Comparison of ENCODE assay signal across 11 cellular contexts in genomic region chr2:120758181-120759048, GRCh38. TPM values are rescaled to one million over a fixed set of nuclear protein-coding genes. Genes with fewer than 3 reads are reported as not detected.
DNase-seq lines count a peak whose midpoint lies in the region; ATAC-seq and TF ChIP-seq lines count a peak whose summit lies in the region.
"Had no signal": no experiment of that assay in that cellular context is flagged by ENCODE, and none has a peak within 500 bp of the region (broad histone marks: within the 10 kb centered on the region; RNA-seq: fewer than 3 reads in every experiment).

No MANE protein-coding gene starts in this region.

- DNase-seq in AG10803 (ENCODE audit: low read depth) (peak; percentile 86), astrocyte of the spinal cord (ENCODE audit: low read depth, low spot score) (peak; percentile 66), right cardiac atrium (peak; percentile 81 to 90 (median 89)), posterior cingulate gyrus (peak in 9 of 10 donors; percentile 28 to 93 (median 60)), NCI-H524 treated with DMSO at 0.1 percent for 48 hours (lab: John Stamatoyannopoulos, UW) (no peak), NK-92 (lab: John Stamatoyannopoulos, UW; ENCODE audit: unreplicated experiment) (no peak)
- DNase-seq: NCI-H510A treated with DMSO at 0.1 percent for 48 hours had no signal

- intact Hi-C loops in right cardiac atrium (cut with DNase I), result no loop called here
- intact Hi-C loops in posterior cingulate gyrus (cut with DNase I), result no loop called here

- H3K27ac ChIP-seq in right cardiac atrium (ENCODE audit: low read length), result peak overlapping the region; percentile 46

- TF ChIP-seq CTCF in AG10803 (conservative IDR thresholded peaks at IDR 0.05; ENCODE audit: low read length) (no peak), astrocyte of the spinal cord (IDR thresholded peaks at IDR 0.05; ENCODE audit: low read depth, low read length) (no peak)

- H3K4me3 ChIP-seq in AG10803 (ENCODE audit: low read length) (peak overlapping the region; percentile 20), astrocyte of the spinal cord (ENCODE audit: low read depth, low read length) (no peak overlapping the region), right cardiac atrium (ENCODE audit: low read length) (no peak overlapping the region)

- in situ Hi-C loops in astrocyte of the spinal cord (cut with HindIII; ENCODE audit: low sequenced_read_pairs), result no loop called here

- no peaks in the 10 kb centered on the region for H3K9me3 ChIP-seq in right cardiac atrium (ENCODE audit: control insufficient read depth, low read length)

- ATAC-seq in right cardiac atrium (peak; percentile 94 to 95), HG02642 (IDR thresholded peaks at IDR 0.05; ENCODE audit: poor library complexity, unreplicated experiment) (no peak), GM19452 (IDR thresholded peaks at IDR 0.05; ENCODE audit: unreplicated experiment) (no peak)
- ATAC-seq: activated CD4-positive, CD25-positive, alpha-beta regulatory T cell treated with anti-CD3 and anti-CD28 coated beads, Interleukin-2, amount 50 U/mL, for 24 hours had no signal

- peaks cover 2% of the 10 kb centered on the region for H3K4me1 ChIP-seq in right cardiac atrium (ENCODE audit: control insufficient read depth, insufficient read depth, low read length)

- H3K27me3 ChIP-seq in right cardiac atrium (ENCODE audit: control insufficient read depth, insufficient read depth), result no peaks in the 10 kb centered on the region

- WGBS in right cardiac atrium, result 54% methylated on average over 16 of the region's 16 CpGs

RNA-seq across cellular contexts. Expression of gene GLI2, which starts 22.7 kb away (rescaled TPM):
- total RNA-seq in right cardiac atrium, result 1 to 10 TPM; 2.8 to 4.8 (median 4.4) TPM
- 0.86 TPM for polyA plus RNA-seq in right cardiac atrium
- polyA plus RNA-seq: endothelial cell of umbilical vein had no signal

Comparison
In these comparisons a context has a peak if more than half of its experiments do, and no peak if none do; other contexts are left out.
1. DNase-seq: peak in AG10803 (single experiment), astrocyte of the spinal cord (single experiment), right cardiac atrium (3 of 3) and posterior cingulate gyrus (9 of 10); none in NCI-H524 treated with DMSO at 0.1 percent for 48 hours (single experiment) and NK-92 (single experiment).
2. ATAC-seq: peak in right cardiac atrium (2 of 2); none in HG02642 (single experiment) and GM19452 (single experiment).